14 cellular contexts compared by ENCODE assay signal in the genomic region with DNA sequence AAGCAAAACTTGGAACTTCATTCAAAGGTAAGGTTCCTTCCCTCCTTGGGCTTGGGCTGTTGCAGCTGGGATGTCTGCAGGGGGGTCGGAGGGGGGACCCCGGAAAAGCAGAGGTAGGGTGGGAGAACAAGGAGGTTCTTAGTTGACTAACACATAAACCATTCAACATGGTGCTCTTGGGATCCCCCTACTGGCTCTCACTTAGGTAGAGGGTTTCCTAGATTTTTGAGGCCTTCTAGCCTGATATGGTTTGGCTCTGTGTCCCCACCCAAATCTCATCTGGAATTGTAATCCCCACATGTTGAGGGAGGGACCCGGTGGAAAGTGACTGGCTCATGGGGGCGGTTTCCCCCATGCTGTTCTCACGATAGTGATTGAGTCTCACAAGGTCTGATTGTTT.
A peak's percentile ranks its signal among the peaks of the same experiment; 100 is the strongest.
DNase-seq lines count a peak whose midpoint lies in the region; TF ChIP-seq lines count a peak whose summit lies in the region.
"Had no signal": no experiment of that assay in that cellular context is flagged by ENCODE, and none has a peak within 500 bp of the region (broad histone marks: within the 10 kb centered on the region; RNA-seq: fewer than 3 reads in every experiment).

No MANE protein-coding gene starts in this region.

- TF ChIP-seq CTCF in GM06990 (IDR thresholded peaks at IDR 0.05; ENCODE audit: insufficient read depth, low read length, poor library complexity, severe bottlenecking): peak; percentile 33
- TF ChIP-seq CTCF in HFFc6 (IDR thresholded peaks at IDR 0.05): no peak
- peak; percentile 36; the same call in 1 of the 2 replicates for TF ChIP-seq CTCF in WERI-Rb-1 (IDR thresholded peaks at IDR 0.05; ENCODE audit: low read depth, low read length)

- peaks cover 61% of the 10 kb centered on the region for H3K4me1 Mint-ChIP-seq in HFFc6 (ENCODE audit: low read depth)

- no peaks in the 10 kb centered on the region for H3K9me3 ChIP-seq in WERI-Rb-1 (ENCODE audit: severe bottlenecking)
- H3K9me3 ChIP-seq: Peyer's patch, SK-N-SH had no signal

- H3K9me3 Mint-ChIP-seq in HFFc6: no peaks in the 10 kb centered on the region
- H3K9me3 Mint-ChIP-seq: natural killer cell had no signal

- DNase-seq in GM06990 (ENCODE audit: extremely low read depth, insufficient read length): no peak
- DNase-seq in HFFc6: no peak
- no peak for DNase-seq in WERI-Rb-1
- peak; percentile 33 for DNase-seq in iPS-NIHi11 (ENCODE audit: low spot score)
- DNase-seq in stimulated activated naive CD4-positive, alpha-beta T cell treated with Interleukin-2 at 50 U/mL for 16 hours (lab: John Stamatoyannopoulos, UW): no peak
- DNase-seq in activated CD4-positive, alpha-beta T cell treated with anti-CD3 and anti-CD28 coated beads for 1 hour: no peak
- DNase-seq in DMS53 treated with DMSO at 0.1 percent for 48 hours (lab: John Stamatoyannopoulos, UW; ENCODE audit: unreplicated experiment): no peak
- DNase-seq: natural killer cell, NCI-H1048 had no signal

- no peak overlapping the region for H3K27ac ChIP-seq in WERI-Rb-1
- H3K27ac ChIP-seq: foreskin keratinocyte, Peyer's patch had no signal

- peak overlapping the region; percentile 78 for H3K27ac Mint-ChIP-seq in HFFc6
- H3K27ac Mint-ChIP-seq: activated CD4-positive, alpha-beta T cell treated with anti-CD3 and anti-CD28 coated beads for 36 hours; natural killer cell had no signal

- 0 out of 2 replicates have a peak, but pooled peaks cover 1% of the 10 kb centered on the region for H3K27me3 ChIP-seq in GM06990 (replicated peaks; ENCODE audit: control insufficient read depth, insufficient read depth, low read length)
- H3K27me3 ChIP-seq in WERI-Rb-1 (ENCODE audit: insufficient read depth, low read depth, severe bottlenecking): no peaks in the 10 kb centered on the region
- H3K27me3 ChIP-seq: Peyer's patch had no signal

- peaks cover 14% of the 10 kb centered on the region for H3K27me3 Mint-ChIP-seq in HFFc6 (ENCODE audit: insufficient read depth)

- H3K36me3 Mint-ChIP-seq in HFFc6 (ENCODE audit: low read depth): no peaks in the 10 kb centered on the region
- H3K36me3 Mint-ChIP-seq: natural killer cell had no signal

- H3K4me3 Mint-ChIP-seq in HFFc6: no peak overlapping the region
- H3K4me3 Mint-ChIP-seq: activated CD4-positive, alpha-beta T cell treated with anti-CD3 and anti-CD28 coated beads for 36 hours; IgD-negative memory B cell; natural killer cell had no signal

- H3K36me3 ChIP-seq in GM06990 (ENCODE audit: control insufficient read depth, insufficient read depth, low read length) (no peaks in the 10 kb centered on the region), WERI-Rb-1 (no peaks in the 10 kb centered on the region)
- H3K36me3 ChIP-seq: Peyer's patch had no signal

- H3K4me3 ChIP-seq in GM06990 (replicated peaks; ENCODE audit: low read depth, low read length) (no peak overlapping the region), WERI-Rb-1 (ENCODE audit: low read depth, low read length) (no peak overlapping the region)
- H3K4me3 ChIP-seq: Peyer's patch had no signal
